Comparison of ENCODE assay signal across 35 cellular contexts in the genomic region with DNA sequence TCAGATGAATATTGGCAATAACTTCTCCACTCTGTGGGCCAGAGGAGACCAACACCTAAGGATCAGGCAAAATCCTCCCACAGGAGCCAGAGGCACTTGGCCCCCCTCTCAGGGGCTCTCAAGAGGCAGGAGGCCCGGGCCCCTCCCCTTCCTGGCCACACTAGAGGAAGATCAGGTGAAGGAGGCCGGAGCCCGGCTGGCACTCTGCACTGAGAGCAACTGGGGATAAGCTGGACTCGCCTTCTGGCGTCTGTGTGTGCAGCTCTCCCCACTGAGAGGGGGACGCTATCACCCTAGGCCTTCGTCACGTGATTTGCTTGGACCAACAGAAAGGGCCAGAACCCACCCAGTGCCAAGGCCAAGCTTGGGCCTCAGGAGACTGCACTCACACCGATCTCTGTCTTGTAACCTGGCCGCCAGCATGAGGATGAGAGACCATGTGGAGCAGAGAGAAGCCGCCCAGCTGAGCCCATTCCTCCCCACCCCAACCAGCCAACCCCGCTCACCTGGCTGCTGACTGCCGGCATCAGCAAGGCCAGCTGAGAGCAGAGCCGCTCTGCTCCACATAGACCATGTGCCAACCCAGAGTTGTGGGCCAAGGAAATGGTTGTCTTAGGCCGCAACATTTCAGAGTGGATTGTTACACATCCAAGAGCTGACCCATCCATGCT.
"Had no signal": no experiment of that assay in that cellular context is flagged by ENCODE, and none has a peak within 500 bp of the region (broad histone marks: within the 10 kb centered on the region; RNA-seq: fewer than 3 reads in every experiment).

No MANE protein-coding gene starts in this region.

- H3K4me3 ChIP-seq: Peyer's patch had no signal

- DNase-seq: activated CD4-positive, alpha-beta memory T cell treated with anti-CD3 and anti-CD28 coated beads, Interleukin-2, amount 10 ng/mL, durations not matched to agents 7 days and 5 days; activated CD4-positive, alpha-beta T cell treated with anti-CD3 and anti-CD28 coated beads for 1 hour; activated CD4-positive, alpha-beta T cell treated with anti-CD3 and anti-CD28 coated beads for 48 hours; activated CD4-positive, CD25-positive, alpha-beta regulatory T cell; activated CD8-positive, alpha-beta memory T cell treated with anti-CD3 and anti-CD28 coated beads for 24 hours; activated CD8-positive, alpha-beta memory T cell treated with anti-CD3 and anti-CD28 coated beads, Interleukin-2, amount 10 ng/mL, durations not matched to agents 7 days and 5 days; activated effector memory CD4-positive, alpha-beta T cell treated with anti-CD3 and anti-CD28 coated beads, Interleukin-2, amount 50 U/mL, for 16 hours; activated naive CD4-positive, alpha-beta T cell; activated naive CD4-positive, alpha-beta T cell treated with anti-CD3 and anti-CD28 coated beads, Interleukin-2, amount 50 U/mL, for 16 hours; activated naive CD8-positive, alpha-beta T cell treated with anti-CD3 and anti-CD28 coated beads for 36 hours; activated T-cell treated with anti-CD3 and anti-CD28 coated beads, Interleukin-2, amount 50 U/mL, for 1 hour; activated T-cell treated with anti-CD3 and anti-CD28 coated beads, Interleukin-2, amount 50 U/mL, for 72 hours; amniotic stem cell; brain microvascular endothelial cell; central memory CD4-positive, alpha-beta T cell; NCI-H1092 treated with DMSO at 0.1 percent for 48 hours; NCI-H1417 treated with DMSO at 0.1 percent for 48 hours; NCI-H187 treated with DMSO at 0.1 percent for 48 hours; NCI-H2081; NCI-H2171 treated with DMSO at 0.1 percent for 48 hours; NCI-H2227 treated with DMSO at 0.1 percent for 48 hours; NCI-H446; NCI-H526; NCI-H748 treated with DMSO at 0.1 percent for 48 hours; NK-92 treated with Interleukin-12 subunit alpha and Interleukin-12 subunit beta, amount 100 ng/mL, for 24 hours; PC-3; Peyer's patch; RPMI8226; SIG-M5; T-helper 1 cell; T-helper 2 cell; T-helper 9 cell had no signal

- H3K36me3 ChIP-seq: brain microvascular endothelial cell, Peyer's patch had no signal

- H3K27ac ChIP-seq: brain microvascular endothelial cell, Peyer's patch, VCaP had no signal

- H3K9me3 ChIP-seq: Peyer's patch had no signal

- ATAC-seq: activated CD8-positive, alpha-beta memory T cell treated with anti-CD3 and anti-CD28 coated beads, Interleukin-2, amount 10 ng/mL, durations not matched to agents 7 days and 5 days; activated T-cell treated with anti-CD3 and anti-CD28 coated beads, Interleukin-2, amount 50 U/mL, for 72 hours; activated T-helper 17 cell treated with anti-CD3 and anti-CD28 coated beads, Interleukin-2, amount 50 U/mL, for 72 hours; PC-3; SK-N-SH treated with all-trans-retinoic acid at 6 μM for 48 hours had no signal
